1 cellular context compared by ENCODE assay signal in genomic region chr14:23090254-23090636, GRCh38.
TF ChIP-seq lines count a peak whose summit lies in the region.

No MANE protein-coding gene starts in this region.

TF ChIP-seq in HepG2, 621 proteins besides CTCF, POLR2A, EP300 and RAD21:
- TF ChIP-seq ZNF607 (CRISPR knock-in tag; IDR thresholded peaks at IDR 0.05; ENCODE audit: borderline replicate concordance), result no peak
- TF ChIP-seq, protein P1, sequence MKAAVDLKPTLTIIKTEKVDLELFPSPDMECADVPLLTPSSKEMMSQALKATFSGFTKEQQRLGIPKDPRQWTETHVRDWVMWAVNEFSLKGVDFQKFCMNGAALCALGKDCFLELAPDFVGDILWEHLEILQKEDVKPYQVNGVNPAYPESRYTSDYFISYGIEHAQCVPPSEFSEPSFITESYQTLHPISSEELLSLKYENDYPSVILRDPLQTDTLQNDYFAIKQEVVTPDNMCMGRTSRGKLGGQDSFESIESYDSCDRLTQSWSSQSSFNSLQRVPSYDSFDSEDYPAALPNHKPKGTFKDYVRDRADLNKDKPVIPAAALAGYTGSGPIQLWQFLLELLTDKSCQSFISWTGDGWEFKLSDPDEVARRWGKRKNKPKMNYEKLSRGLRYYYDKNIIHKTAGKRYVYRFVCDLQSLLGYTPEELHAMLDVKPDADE (CRISPR knock-in tag; IDR thresholded peaks at IDR 0.05), result no peak
- no peak for TF ChIP-seq PHF21A (CRISPR knock-in tag; IDR thresholded peaks at IDR 0.05)
- TF ChIP-seq RBFOX2 (IDR thresholded peaks at IDR 0.05; ENCODE audit: low read depth, low read length), result peak; percentile 54; the same call in 1 of the 2 replicates
- no peak for TF ChIP-seq NFAT5 (CRISPR knock-in tag; IDR thresholded peaks at IDR 0.05)
- TF ChIP-seq NPAS2 (CRISPR knock-in tag; IDR thresholded peaks at IDR 0.05; ENCODE audit: borderline replicate concordance), result no peak
- TF ChIP-seq RBM22 (optimal IDR thresholded peaks at IDR 0.05; ENCODE audit: low read length), result peak; percentile 87
- TF ChIP-seq, protein P2, sequence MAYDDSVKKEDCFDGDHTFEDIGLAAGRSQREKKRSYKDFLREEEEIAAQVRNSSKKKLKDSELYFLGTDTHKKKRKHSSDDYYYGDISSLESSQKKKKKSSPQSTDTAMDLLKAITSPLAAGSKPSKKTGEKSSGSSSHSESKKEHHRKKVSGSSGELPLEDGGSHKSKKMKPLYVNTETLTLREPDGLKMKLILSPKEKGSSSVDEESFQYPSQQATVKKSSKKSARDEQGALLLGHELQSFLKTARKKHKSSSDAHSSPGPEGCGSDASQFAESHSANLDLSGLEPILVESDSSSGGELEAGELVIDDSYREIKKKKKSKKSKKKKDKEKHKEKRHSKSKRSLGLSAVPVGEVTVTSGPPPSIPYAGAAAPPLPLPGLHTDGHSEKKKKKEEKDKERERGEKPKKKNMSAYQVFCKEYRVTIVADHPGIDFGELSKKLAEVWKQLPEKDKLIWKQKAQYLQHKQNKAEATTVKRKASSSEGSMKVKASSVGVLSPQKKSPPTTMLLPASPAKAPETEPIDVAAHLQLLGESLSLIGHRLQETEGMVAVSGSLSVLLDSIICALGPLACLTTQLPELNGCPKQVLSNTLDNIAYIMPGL (CRISPR knock-in tag; IDR thresholded peaks at IDR 0.05; ENCODE audit: borderline replicate concordance in 1 of 2, low read depth in 1 of 2), result 0 out of 4 replicates have a peak, but pooled peaks of 1 of the 2 experiments have one; percentile 21
- no peak for TF ChIP-seq ATF7 (IDR thresholded peaks at IDR 0.05)
- TF ChIP-seq ATF7 (CRISPR knock-in tag; IDR thresholded peaks at IDR 0.05), result no peak
- 0 out of 2 replicates have a peak, but pooled peaks have one; percentile 47 for TF ChIP-seq ZNF510 (CRISPR knock-in tag; IDR thresholded peaks at IDR 0.05; ENCODE audit: low read depth)
